27 cellular contexts compared by ENCODE assay signal in the genomic region with DNA sequence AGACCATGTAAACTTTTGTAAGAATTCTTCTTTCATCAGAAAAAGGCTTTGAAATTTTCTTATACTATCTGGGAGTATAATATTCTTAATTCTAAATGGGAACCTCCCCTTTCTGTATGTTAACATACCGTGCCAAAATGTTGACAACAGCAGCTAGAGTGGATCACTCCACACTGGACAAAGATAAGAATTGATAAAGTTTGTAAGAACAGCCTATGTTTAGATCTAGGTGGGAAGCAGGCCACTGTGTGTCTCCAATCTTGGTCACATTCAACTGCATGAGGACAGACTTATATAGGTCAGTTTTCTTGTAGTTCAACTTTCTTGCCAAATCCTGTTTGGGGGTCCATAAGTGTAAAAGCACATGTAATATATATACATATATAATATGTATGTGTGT.
"Had no signal": no experiment of that assay in that cellular context is flagged by ENCODE, and none has a peak within 500 bp of the region (broad histone marks: within the 10 kb centered on the region; RNA-seq: fewer than 3 reads in every experiment).

No MANE protein-coding gene starts in this region.

- H3K4me3 Mint-ChIP-seq: mesothelial cell of epicardium; naive B cell; natural killer cell; nephron progenitor cell; neural progenitor cell; stimulated activated naive B cell treated with anti-CD40 and anti-IgM and Interleukin-4, amounts not matched to agents 10 μg/mL and 1 μg/mL and 100 μg/mL, for 72 hours had no signal

- H3K27me3 Mint-ChIP-seq: naive B cell; progenitor cell of endocrine pancreas; stimulated activated naive B cell treated with anti-CD40 and anti-IgM and Interleukin-4, amounts not matched to agents 10 μg/mL and 1 μg/mL and 100 μg/mL, for 72 hours had no signal

- ATAC-seq: left lobe of liver; natural killer cell; right lobe of liver; stimulated activated naive B cell treated with anti-CD40 and anti-IgM and Interleukin-4, amounts not matched to agents 10 μg/mL and 1 μg/mL and 100 μg/mL, for 72 hours; stimulated activated naive CD8-positive, alpha-beta T cell treated with anti-CD3 and anti-CD28 coated beads, Interleukin-15, Interleukin-2, amounts not matched to agents 100 U/mL and 50 U/mL, for 24 hours; upper lobe of right lung had no signal

- H3K36me3 ChIP-seq: heart right ventricle, neural progenitor cell, neutrophil, ovary, right lobe of liver, suprapubic skin, thoracic aorta, tibial artery, upper lobe of right lung had no signal

- H3K9me3 Mint-ChIP-seq: naive B cell; natural killer cell; stimulated activated naive B cell treated with anti-CD40 and anti-IgM and Interleukin-4, amounts not matched to agents 10 μg/mL and 1 μg/mL and 100 μg/mL, for 72 hours had no signal

- H3K27me3 ChIP-seq: heart right ventricle, hepatocyte, neural progenitor cell, ovary, right lobe of liver, suprapubic skin, tibial artery had no signal

- H3K4me3 ChIP-seq: heart right ventricle, hepatocyte, lung, neural progenitor cell, ovary, right lobe of liver, smooth muscle cell, suprapubic skin, thoracic aorta, tibial artery, upper lobe of right lung had no signal

- DNase-seq: heart right ventricle; islet precursor cell; mesendoderm; naive B cell; natural killer cell; nephron progenitor cell; occipital lobe; ovary; retina; right lobe of liver; stimulated activated CD4-positive, alpha-beta T cell treated with anti-CD3 and anti-CD28 coated beads, Interleukin-1b, Interleukin-23, amount 100 ng/mL, for 48 hours; stimulated activated CD4-positive, alpha-beta T cell treated with anti-CD3 and anti-CD28 coated beads, Interleukin-2, amount 100 ng/mL, for 48 hours; stimulated activated naive B cell treated with anti-CD40 and anti-IgM and Interleukin-4, amounts not matched to agents 10 μg/mL and 1 μg/mL and 100 μg/mL, for 72 hours; stimulated activated naive CD8-positive, alpha-beta T cell treated with anti-CD3 and anti-CD28 coated beads, Interleukin-15, Interleukin-2, amounts not matched to agents 100 U/mL and 50 U/mL, for 24 hours; tibial artery; trophoblast cell; upper lobe of right lung had no signal

- H3K27ac Mint-ChIP-seq: mesothelial cell of epicardium; natural killer cell; nephron progenitor cell; neural progenitor cell; progenitor cell of endocrine pancreas; stimulated activated naive B cell treated with anti-CD40 and anti-IgM and Interleukin-4, amounts not matched to agents 10 μg/mL and 1 μg/mL and 100 μg/mL, for 72 hours had no signal

- H3K4me1 ChIP-seq: heart right ventricle, neural progenitor cell, right lobe of liver, suprapubic skin, tibial artery, upper lobe of right lung had no signal

- H3K27ac ChIP-seq: heart right ventricle, hepatocyte, neural progenitor cell, neutrophil, ovary, right lobe of liver, suprapubic skin, thoracic aorta, tibial artery, upper lobe of right lung had no signal

- H3K9me3 ChIP-seq: neutrophil, ovary, right lobe of liver, suprapubic skin, thoracic aorta, tibial artery, upper lobe of right lung had no signal

- H3K4me1 Mint-ChIP-seq: mesothelial cell of epicardium; natural killer cell; nephron progenitor cell; neural progenitor cell; stimulated activated naive B cell treated with anti-CD40 and anti-IgM and Interleukin-4, amounts not matched to agents 10 μg/mL and 1 μg/mL and 100 μg/mL, for 72 hours had no signal

- H3K36me3 Mint-ChIP-seq: mesothelial cell of epicardium; naive B cell; natural killer cell; neural progenitor cell; stimulated activated naive B cell treated with anti-CD40 and anti-IgM and Interleukin-4, amounts not matched to agents 10 μg/mL and 1 μg/mL and 100 μg/mL, for 72 hours had no signal
